1 cellular context compared by ENCODE assay signal in the genomic region with DNA sequence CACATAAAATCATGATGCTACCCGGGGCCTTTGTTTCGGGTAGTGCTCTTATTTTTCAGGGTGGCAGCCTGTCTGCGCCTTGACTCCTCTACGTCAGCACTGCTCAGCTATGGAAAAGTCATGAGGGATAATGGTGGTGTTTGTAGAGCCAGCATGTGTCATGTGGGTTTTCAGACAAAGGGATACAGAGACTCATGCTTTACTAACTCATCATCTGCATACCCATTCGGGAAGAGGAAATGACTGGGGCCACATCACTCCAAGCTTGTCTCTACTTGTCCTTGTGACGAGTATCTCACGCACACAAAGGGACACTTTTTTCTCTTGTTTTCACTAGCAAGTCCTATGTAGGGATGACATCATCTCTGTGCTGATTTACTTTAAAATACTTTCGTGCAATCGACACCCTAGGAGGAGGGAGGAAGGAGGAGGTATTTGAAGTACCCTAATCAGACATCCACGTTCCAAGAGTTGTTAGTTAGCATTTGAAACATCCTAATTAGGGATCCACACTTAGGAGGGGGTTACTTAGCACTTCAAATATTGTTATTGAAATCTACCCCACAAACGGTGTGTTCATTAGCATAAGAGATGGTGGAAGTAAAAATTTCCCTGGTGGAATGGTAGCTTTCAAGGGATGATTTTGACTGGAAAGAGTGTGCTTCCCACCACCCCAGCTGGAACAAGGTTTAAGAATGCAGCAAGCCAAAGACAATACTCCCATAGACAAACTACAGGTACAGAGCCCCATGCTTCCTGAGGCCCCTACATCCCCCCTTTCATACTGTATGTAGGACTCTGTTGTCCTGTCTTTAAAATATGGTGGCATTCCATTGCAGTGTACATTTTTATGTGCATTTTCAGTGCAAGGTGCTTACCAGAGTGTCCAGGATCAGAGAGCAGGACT.
TF ChIP-seq lines count a peak whose summit lies in the region.

No MANE protein-coding gene starts in this region.

TF ChIP-seq in endothelial cell of umbilical vein, 7 proteins besides CTCF, POLR2A, EP300 and RAD21:
- no peak for TF ChIP-seq POLR2AphosphoS5 (IDR thresholded peaks at IDR 0.05; ENCODE audit: insufficient read depth, low read depth, low read length)
- peak; percentile 75 for TF ChIP-seq JUN (IDR thresholded peaks at IDR 0.05; ENCODE audit: borderline replicate concordance, insufficient read depth, insufficient read length, low read depth)
- peak; percentile 95 for TF ChIP-seq FOS (IDR thresholded peaks at IDR 0.05; ENCODE audit: borderline replicate concordance, insufficient read depth, low read length)
- TF ChIP-seq MYC (IDR thresholded peaks at IDR 0.05; ENCODE audit: low read depth, low read length), result peak; percentile 37
- TF ChIP-seq EZH2 (IDR thresholded peaks at IDR 0.05; ENCODE audit: borderline replicate concordance, low read depth, low read length, severe bottlenecking), result no peak
- TF ChIP-seq, protein P1, sequence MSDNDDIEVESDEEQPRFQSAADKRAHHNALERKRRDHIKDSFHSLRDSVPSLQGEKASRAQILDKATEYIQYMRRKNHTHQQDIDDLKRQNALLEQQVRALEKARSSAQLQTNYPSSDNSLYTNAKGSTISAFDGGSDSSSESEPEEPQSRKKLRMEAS (IDR thresholded peaks at IDR 0.05; ENCODE audit: insufficient read depth, insufficient read length), result no peak
- TF ChIP-seq GATA2 (IDR thresholded peaks at IDR 0.05; ENCODE audit: insufficient read depth, insufficient read length, low read depth, low read length), result peak; percentile 15
TF ChIP-seq in endothelial cell of umbilical vein: peak in this region for 4.
